ENCODE assay signal across 1 cellular context in genomic region chr9:129812385-129812784, GRCh38.
TF ChIP-seq lines count a peak whose summit lies in the region.

No MANE protein-coding gene starts in this region.

TF ChIP-seq in H1, 55 proteins besides CTCF, POLR2A, EP300 and RAD21:
- no peak for TF ChIP-seq RNF2 (IDR thresholded peaks at IDR 0.05; ENCODE audit: borderline replicate concordance, low read depth, low read length, missing control alignments, poor library complexity, severe bottlenecking)
- TF ChIP-seq POLR2AphosphoS5 (IDR thresholded peaks at IDR 0.05; ENCODE audit: low read depth, low read length): peak; percentile 38; the same call in 1 of the 2 replicates
